ENCODE assay signal across 9 cellular contexts in genomic region chr5:158770506-158770905, GRCh38.
DNase-seq lines count a peak whose midpoint lies in the region; ATAC-seq and TF ChIP-seq lines count a peak whose summit lies in the region.
"Had no signal": no experiment of that assay in that cellular context is flagged by ENCODE, and none has a peak within 500 bp of the region (broad histone marks: within the 10 kb centered on the region; RNA-seq: fewer than 3 reads in every experiment).

No MANE protein-coding gene starts in this region.

- intact Hi-C loops in gastrocnemius medialis (cut with DNase I; ENCODE audit: low total_unique reads), result no loop called here

- peaks cover 19% of the 10 kb centered on the region for H3K4me1 Mint-ChIP-seq in endothelial cell (ENCODE audit: unreplicated experiment)
- peaks cover 10% of the 10 kb centered on the region for H3K4me1 Mint-ChIP-seq in activated naive CD8-positive, alpha-beta T cell treated with anti-CD3 and anti-CD28 coated beads, Interleukin-2, amount 50 U/mL, for 24 hours

- no peaks in the 10 kb centered on the region for H3K36me3 Mint-ChIP-seq in endothelial cell (ENCODE audit: low read depth, unreplicated experiment)
- H3K36me3 Mint-ChIP-seq in activated naive CD8-positive, alpha-beta T cell treated with anti-CD3 and anti-CD28 coated beads, Interleukin-2, amount 50 U/mL, for 24 hours (ENCODE audit: low read depth), result no peaks in the 10 kb centered on the region

- peak overlapping the region in 3 of 4 donors; percentile 18 to 25 (median 24) for H3K27ac ChIP-seq in gastrocnemius medialis

- H3K36me3 ChIP-seq in gastrocnemius medialis, result no peaks in the 10 kb centered on the region

- H3K27ac Mint-ChIP-seq in endothelial cell (ENCODE audit: unreplicated experiment), result no peak overlapping the region
- no peak overlapping the region for H3K27ac Mint-ChIP-seq in activated naive CD8-positive, alpha-beta T cell treated with anti-CD3 and anti-CD28 coated beads, Interleukin-2, amount 50 U/mL, for 24 hours
- H3K27ac Mint-ChIP-seq: dendritic cell treated with granulocyte-macrophage colony-stimulating factor and Interleukin-4, amounts not matched to agents 40 ng/mL and 50 ng/mL, for 4 days had no signal

- TF ChIP-seq POLR2A in NB4 (IDR thresholded peaks at IDR 0.05; ENCODE audit: extremely low read depth, insufficient read length), result no peak
- no peak for TF ChIP-seq POLR2A in gastrocnemius medialis (IDR thresholded peaks at IDR 0.05)

- no peaks in the 10 kb centered on the region for H3K9me3 Mint-ChIP-seq in endothelial cell (ENCODE audit: unreplicated experiment)
- H3K9me3 Mint-ChIP-seq in activated naive CD8-positive, alpha-beta T cell treated with anti-CD3 and anti-CD28 coated beads, Interleukin-2, amount 50 U/mL, for 24 hours, result no peaks in the 10 kb centered on the region
- H3K9me3 Mint-ChIP-seq: dendritic cell treated with granulocyte-macrophage colony-stimulating factor and Interleukin-4, amounts not matched to agents 40 ng/mL and 50 ng/mL, for 4 days had no signal

- peak; percentile 47; the same call in 1 of the 2 replicates for TF ChIP-seq CTCF in GM12875 (IDR thresholded peaks at IDR 0.05; ENCODE audit: borderline replicate concordance, insufficient read depth, low read depth, low read length)
- peak; percentile 45 for TF ChIP-seq CTCF in NB4 (IDR thresholded peaks at IDR 0.05; ENCODE audit: low read depth, low read length)
- TF ChIP-seq CTCF in endothelial cell (IDR thresholded peaks at IDR 0.05; ENCODE audit: unreplicated experiment), result peak; percentile 25
- TF ChIP-seq CTCF in gastrocnemius medialis (IDR thresholded peaks at IDR 0.05 in 4 of 5, conservative IDR thresholded peaks at IDR 0.05 in 1 of 5), result no peak

- H3K27me3 ChIP-seq in gastrocnemius medialis, result no peaks in the 10 kb centered on the region

- H3K4me3 ChIP-seq in GM12875 (ENCODE audit: low read depth, low read length) (no peak overlapping the region), NB4 (ENCODE audit: low read depth, low read length) (no peak overlapping the region), gastrocnemius medialis (no peak overlapping the region)

- ATAC-seq in gastrocnemius medialis, result no peak
- no peak for ATAC-seq in activated naive CD8-positive, alpha-beta T cell treated with anti-CD3 and anti-CD28 coated beads, Interleukin-2, amount 50 U/mL, for 24 hours

- DNase-seq in NB4 (ENCODE audit: low read depth) (peak; percentile 29), endothelial cell (ENCODE audit: low spot score) (peak; percentile 20), gastrocnemius medialis (no peak), NCI-H1436 treated with DMSO at 0.1 percent for 48 hours (lab: John Stamatoyannopoulos, UW) (no peak), NCI-H1092 treated with DMSO at 0.1 percent for 48 hours (lab: John Stamatoyannopoulos, UW) (no peak)
- no peak for DNase-seq in activated naive CD8-positive, alpha-beta T cell treated with anti-CD3 and anti-CD28 coated beads, Interleukin-2, amount 50 U/mL, for 24 hours
- DNase-seq: IMR-90 had no signal

- in situ Hi-C loops in gastrocnemius medialis (cut with MboI; ENCODE audit: low sequenced_read_pairs in 4 of 4), result no loop called here

- no peaks in the 10 kb centered on the region for H3K9me3 ChIP-seq in gastrocnemius medialis

- H3K27me3 Mint-ChIP-seq in endothelial cell (ENCODE audit: unreplicated experiment), result peaks cover 2% of the 10 kb centered on the region
- H3K27me3 Mint-ChIP-seq in activated naive CD8-positive, alpha-beta T cell treated with anti-CD3 and anti-CD28 coated beads, Interleukin-2, amount 50 U/mL, for 24 hours, result peaks cover 5% of the 10 kb centered on the region
- H3K27me3 Mint-ChIP-seq: dendritic cell treated with granulocyte-macrophage colony-stimulating factor and Interleukin-4, amounts not matched to agents 40 ng/mL and 50 ng/mL, for 4 days had no signal

- H3K4me1 ChIP-seq in gastrocnemius medialis, result peaks cover 0 to 16% of the 10 kb centered on the region in 2 donors

- H3K4me3 Mint-ChIP-seq in endothelial cell (ENCODE audit: unreplicated experiment), result no peak overlapping the region
- H3K4me3 Mint-ChIP-seq in activated naive CD8-positive, alpha-beta T cell treated with anti-CD3 and anti-CD28 coated beads, Interleukin-2, amount 50 U/mL, for 24 hours, result no peak overlapping the region
- H3K4me3 Mint-ChIP-seq: dendritic cell treated with granulocyte-macrophage colony-stimulating factor and Interleukin-4, amounts not matched to agents 40 ng/mL and 50 ng/mL, for 4 days had no signal

Comparison
In these comparisons a context has a peak if more than half of its experiments do, and no peak if none do; other contexts are left out.
1. CTCF ChIP-seq: peak in GM12875 (single experiment), NB4 (single experiment) and endothelial cell (single experiment); none in gastrocnemius medialis (0 of 5).
2. DNase-seq: peak in NB4 (single experiment) and endothelial cell (single experiment); none in gastrocnemius medialis (0 of 2), NCI-H1436 treated with DMSO at 0.1 percent for 48 hours (single experiment), NCI-H1092 treated with DMSO at 0.1 percent for 48 hours (single experiment) and activated naive CD8-positive, alpha-beta T cell treated with anti-CD3 and anti-CD28 coated beads, Interleukin-2, amount 50 U/mL, for 24 hours (single experiment).